Comparison of ENCODE assay signal across 20 cellular contexts in the genomic region with DNA sequence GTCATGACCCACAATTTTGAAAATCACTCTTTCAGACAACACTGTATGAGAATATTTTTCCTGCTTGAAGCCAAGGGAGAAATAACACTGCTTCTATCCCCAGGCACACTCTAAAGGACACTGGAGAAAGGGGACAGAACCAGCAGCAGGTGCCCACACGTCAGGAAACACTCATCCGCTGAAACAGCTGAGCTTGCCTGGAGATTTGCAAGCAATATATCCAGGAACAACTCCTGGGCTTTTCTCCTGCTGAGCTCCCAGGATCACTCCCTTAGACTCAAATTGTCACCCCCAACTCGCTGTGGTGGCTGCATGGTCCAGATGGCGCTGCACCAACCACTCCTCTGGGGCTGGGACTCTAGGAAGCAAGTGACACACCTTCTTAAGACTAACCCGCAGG.
DNase-seq lines count a peak whose midpoint lies in the region; ATAC-seq lines count a peak whose summit lies in the region.
"Had no signal": no experiment of that assay in that cellular context is flagged by ENCODE, and none has a peak within 500 bp of the region (broad histone marks: within the 10 kb centered on the region; RNA-seq: fewer than 3 reads in every experiment).

No MANE protein-coding gene starts in this region.

- H3K36me3 Mint-ChIP-seq in stimulated activated naive CD8-positive, alpha-beta T cell treated with anti-CD3 and anti-CD28 coated beads, Interleukin-15, Interleukin-2, amounts not matched to agents 100 ng/mL and 50 ng/mL, for 24 hours (ENCODE audit: low read depth), result peaks cover 10% of the 10 kb centered on the region
- H3K36me3 Mint-ChIP-seq in T-cell, result no peaks in the 10 kb centered on the region
- peaks cover 21% of the 10 kb centered on the region for H3K36me3 Mint-ChIP-seq in activated naive CD8-positive, alpha-beta T cell treated with anti-CD3 and anti-CD28 coated beads, Interleukin-2, amount 10 ng/mL, durations not matched to agents 7 days and 5 days
- H3K36me3 Mint-ChIP-seq: type B pancreatic cell had no signal

- DNase-seq in stimulated activated naive CD8-positive, alpha-beta T cell treated with anti-CD3 and anti-CD28 coated beads, Interleukin-15, Interleukin-2, amounts not matched to agents 100 U/mL and 50 U/mL, for 24 hours, result no peak
- DNase-seq in T-cell (no peak), NCI-H1417 (lab: John Stamatoyannopoulos, UW) (no peak)
- no peak for DNase-seq in activated naive CD8-positive, alpha-beta T cell treated with anti-CD3 and anti-CD28 coated beads, Interleukin-2, amount 10 ng/mL, durations not matched to agents 7 days and 5 days
- DNase-seq: Caco-2; cerebellar nuclear complex; DMS79; kidney glomerular epithelial cell; lower lobe of right lung; NCI-H1417 treated with DMSO at 0.1 percent for 48 hours; NCI-H510A; PC-9; psoas muscle; SHP77 treated with DMSO at 0.1 percent for 48 hours; stimulated activated CD8-positive, alpha-beta memory T cell treated with anti-CD3 and anti-CD28 coated beads, Interleukin-4, amount 100 ng/mL, for 48 hours had no signal

- peaks cover 10% of the 10 kb centered on the region for H3K9me3 Mint-ChIP-seq in stimulated activated naive CD8-positive, alpha-beta T cell treated with anti-CD3 and anti-CD28 coated beads, Interleukin-15, Interleukin-2, amounts not matched to agents 100 ng/mL and 50 ng/mL, for 24 hours
- no peaks in the 10 kb centered on the region for H3K9me3 Mint-ChIP-seq in T-cell
- peaks cover 6% of the 10 kb centered on the region for H3K9me3 Mint-ChIP-seq in activated naive CD8-positive, alpha-beta T cell treated with anti-CD3 and anti-CD28 coated beads, Interleukin-2, amount 10 ng/mL, durations not matched to agents 7 days and 5 days

- POLR2A ChIA-PET in T-cell (lab: Charles Lee), result interaction anchor here in 1 of 2 donors (0.6 to 2.7 kb wide), 2 partner anchors 18 to 137 kb away, joined by 3 to 17 read pairs; no protein-coding TSS in a partner anchor
- POLR2A ChIA-PET in activated naive CD8-positive, alpha-beta T cell treated with anti-CD3 and anti-CD28 coated beads, Interleukin-2, amount 10 ng/mL, durations not matched to agents 7 days and 5 days (lab: Charles Lee), result interaction anchor here (1.7 to 4.6 kb wide), 2 partner anchors 19 to 185 kb away, joined by 4 to 37 read pairs; a partner anchor contains a TSS

- H3K4me1 Mint-ChIP-seq in stimulated activated naive CD8-positive, alpha-beta T cell treated with anti-CD3 and anti-CD28 coated beads, Interleukin-15, Interleukin-2, amounts not matched to agents 100 ng/mL and 50 ng/mL, for 24 hours (ENCODE audit: low read depth), result peaks cover 58% of the 10 kb centered on the region
- peaks cover 31 to 62% (median 44%) of the 10 kb centered on the region in 3 donors for H3K4me1 Mint-ChIP-seq in T-cell
- peaks cover 47% of the 10 kb centered on the region for H3K4me1 Mint-ChIP-seq in activated naive CD8-positive, alpha-beta T cell treated with anti-CD3 and anti-CD28 coated beads, Interleukin-2, amount 10 ng/mL, durations not matched to agents 7 days and 5 days

- peak overlapping the region; percentile 96 for H3K27ac Mint-ChIP-seq in stimulated activated naive CD8-positive, alpha-beta T cell treated with anti-CD3 and anti-CD28 coated beads, Interleukin-15, Interleukin-2, amounts not matched to agents 100 ng/mL and 50 ng/mL, for 24 hours
- peak overlapping the region; percentile 30 to 90 for H3K27ac Mint-ChIP-seq in T-cell
- H3K27ac Mint-ChIP-seq in activated naive CD8-positive, alpha-beta T cell treated with anti-CD3 and anti-CD28 coated beads, Interleukin-2, amount 10 ng/mL, durations not matched to agents 7 days and 5 days, result peak overlapping the region; percentile 97
- H3K27ac Mint-ChIP-seq: type B pancreatic cell had no signal

- no peak for ATAC-seq in stimulated activated naive CD8-positive, alpha-beta T cell treated with anti-CD3 and anti-CD28 coated beads, Interleukin-15, Interleukin-2, amounts not matched to agents 100 U/mL and 50 U/mL, for 24 hours
- no peak for ATAC-seq in T-cell (replicated peaks in 1 of 4)
- no peak for ATAC-seq in activated naive CD8-positive, alpha-beta T cell treated with anti-CD3 and anti-CD28 coated beads, Interleukin-2, amount 10 ng/mL, durations not matched to agents 7 days and 5 days (ENCODE audit: low read depth)
- ATAC-seq in HG02571 (IDR thresholded peaks at IDR 0.05; ENCODE audit: unreplicated experiment), result no peak
- ATAC-seq in HG02763 (IDR thresholded peaks at IDR 0.05; ENCODE audit: unreplicated experiment), result no peak
- ATAC-seq: K562, lower lobe of right lung, psoas muscle had no signal

- CTCF ChIA-PET in T-cell (lab: Charles Lee), result no interaction called here

- H3K4me3 Mint-ChIP-seq in stimulated activated naive CD8-positive, alpha-beta T cell treated with anti-CD3 and anti-CD28 coated beads, Interleukin-15, Interleukin-2, amounts not matched to agents 100 ng/mL and 50 ng/mL, for 24 hours, result no peak overlapping the region
- H3K4me3 Mint-ChIP-seq in T-cell, result no peak overlapping the region
- no peak overlapping the region for H3K4me3 Mint-ChIP-seq in activated naive CD8-positive, alpha-beta T cell treated with anti-CD3 and anti-CD28 coated beads, Interleukin-2, amount 10 ng/mL, durations not matched to agents 7 days and 5 days
- H3K4me3 Mint-ChIP-seq: type B pancreatic cell had no signal

- H3K27me3 Mint-ChIP-seq in stimulated activated naive CD8-positive, alpha-beta T cell treated with anti-CD3 and anti-CD28 coated beads, Interleukin-15, Interleukin-2, amounts not matched to agents 100 ng/mL and 50 ng/mL, for 24 hours, result no peaks in the 10 kb centered on the region
- H3K27me3 Mint-ChIP-seq in T-cell, result no peaks in the 10 kb centered on the region
- no peaks in the 10 kb centered on the region for H3K27me3 Mint-ChIP-seq in activated naive CD8-positive, alpha-beta T cell treated with anti-CD3 and anti-CD28 coated beads, Interleukin-2, amount 10 ng/mL, durations not matched to agents 7 days and 5 days
- H3K27me3 Mint-ChIP-seq: type B pancreatic cell had no signal
